8 cellular contexts compared by ENCODE assay signal in genomic region chr17:56834380-56835258, GRCh38. TPM values are rescaled to one million over a fixed set of nuclear protein-coding genes. Genes with fewer than 3 reads are reported as not detected.
DNase-seq lines count a peak whose midpoint lies in the region; ATAC-seq and TF ChIP-seq lines count a peak whose summit lies in the region.

No MANE protein-coding gene starts in this region.

- no peaks in the 10 kb centered on the region for H3K9me3 Mint-ChIP-seq in stimulated activated naive CD8-positive, alpha-beta T cell treated with anti-CD3 and anti-CD28 coated beads, Interleukin-15, amount 100 ng/mL, for 72 hours

- peaks cover 5% of the 10 kb centered on the region for H3K79me2 ChIP-seq in neural cell (replicated peaks; ENCODE audit: insufficient read depth, low read length)

- DNase-seq in SKM-1 treated with dmso at 0.1 percent for 144 hours (lab: John Stamatoyannopoulos, UW; ENCODE audit: unreplicated experiment) (peak; percentile 41), SKM-1 (lab: John Stamatoyannopoulos, UW; ENCODE audit: unreplicated experiment) (no peak), NCI-H82 (lab: John Stamatoyannopoulos, UW) (peak; percentile 86), esophagus muscularis mucosa (ENCODE audit: extremely low spot score) (no peak)
- peak; percentile 77 for DNase-seq in activated T-cell treated with anti-CD3 and anti-CD28 coated beads, Interleukin-2, amount 50 U/mL, for 1 hour
- peak; percentile 77 to 79 for DNase-seq in stimulated activated naive CD8-positive, alpha-beta T cell treated with anti-CD3 and anti-CD28 coated beads, Interleukin-15, amount 100 ng/mL, for 72 hours

- peak overlapping the region; percentile 93 to 98 for H3K27ac Mint-ChIP-seq in stimulated activated naive CD8-positive, alpha-beta T cell treated with anti-CD3 and anti-CD28 coated beads, Interleukin-15, amount 100 ng/mL, for 72 hours

- peak overlapping the region; percentile 84 for H3K9ac ChIP-seq in neural cell (ENCODE audit: low read length)

- H3K4me1 ChIP-seq in esophagus muscularis mucosa = peaks cover 11 to 65% (median 53%) of the 10 kb centered on the region in 4 donors

- no peaks in the 10 kb centered on the region for H4K20me1 ChIP-seq in neural cell (ENCODE audit: insufficient read depth)

- H3K27ac ChIP-seq in esophagus muscularis mucosa (replicated peaks in 1 of 4) = peak overlapping the region; percentile 88 to 94 (median 91)
- peak overlapping the region; percentile 76 for H3K27ac ChIP-seq in neural cell (ENCODE audit: low read length)

- peak overlapping the region; percentile 86 for H2AFZ ChIP-seq in neural cell (ENCODE audit: low read depth, low read length)

- no peaks in the 10 kb centered on the region for H3K9me2 ChIP-seq in neural cell (ENCODE audit: insufficient read depth, low read length)

- TF ChIP-seq CTCF in esophagus muscularis mucosa (IDR thresholded peaks at IDR 0.05) = peak in 1 of 3 experiments; percentile 30
- TF ChIP-seq CTCF in neural cell (IDR thresholded peaks at IDR 0.05; ENCODE audit: poor library complexity, severe bottlenecking) = peak; percentile 57

- peak overlapping the region; percentile 67 to 86 (median 78) for H3K4me3 ChIP-seq in esophagus muscularis mucosa
- peak overlapping the region; percentile 92 for H3K4me3 ChIP-seq in neural cell (ENCODE audit: low read length)

- H3K27me3 ChIP-seq in esophagus muscularis mucosa (no peaks in the 10 kb centered on the region), neural cell (ENCODE audit: insufficient read depth, low read depth, low read length) (no peaks in the 10 kb centered on the region)

- peak; percentile 23 for ATAC-seq in HG03103 (IDR thresholded peaks at IDR 0.05; ENCODE audit: low read depth, unreplicated experiment)
- ATAC-seq in stimulated activated naive CD8-positive, alpha-beta T cell treated with anti-CD3 and anti-CD28 coated beads, Interleukin-15, amount 100 ng/mL, for 72 hours = peak; percentile 60

- TF ChIP-seq POLR2A in esophagus muscularis mucosa (IDR thresholded peaks at IDR 0.05; ENCODE audit: low read depth) = no peak

- peaks cover 6% of the 10 kb centered on the region for H3F3A ChIP-seq in neural cell (ENCODE audit: insufficient read depth, low read length, poor library complexity, severe bottlenecking)

- no peak for TF ChIP-seq RAD21 in neural cell (conservative IDR thresholded peaks at IDR 0.05)

- peak overlapping the region; percentile 96 for H3K4me3 Mint-ChIP-seq in stimulated activated naive CD8-positive, alpha-beta T cell treated with anti-CD3 and anti-CD28 coated beads, Interleukin-15, amount 100 ng/mL, for 72 hours

- peak overlapping the region; percentile 89 for H3K4me2 ChIP-seq in neural cell (ENCODE audit: low read length)

- 14% methylated on average over 19 of the region's 81 CpGs for WGBS in esophagus muscularis mucosa

- intact Hi-C loops in esophagus muscularis mucosa (cut with DNase I) = loop anchor here (5.0 kb wide), 1 partner anchor 78 kb away; the partner anchor contains the start of gene TRIM25

- H3K9me3 ChIP-seq in esophagus muscularis mucosa = no peaks in the 10 kb centered on the region
- H3K9me3 ChIP-seq in neural cell (ENCODE audit: low read length) = no peaks in the 10 kb centered on the region

- H3K36me3 ChIP-seq in esophagus muscularis mucosa = peaks cover 0 to 10% (median 2%) of the 10 kb centered on the region in 4 donors
- no peaks in the 10 kb centered on the region for H3K36me3 ChIP-seq in neural cell (ENCODE audit: insufficient read depth, low read length)

- H3K4me1 Mint-ChIP-seq in stimulated activated naive CD8-positive, alpha-beta T cell treated with anti-CD3 and anti-CD28 coated beads, Interleukin-15, amount 100 ng/mL, for 72 hours = peaks cover 71% of the 10 kb centered on the region

- TF ChIP-seq EP300 in esophagus muscularis mucosa (IDR thresholded peaks at IDR 0.05) = no peak
- peak; percentile 7 for TF ChIP-seq EP300 in neural cell (conservative IDR thresholded peaks at IDR 0.05; ENCODE audit: poor library complexity, severe bottlenecking)

- no peaks in the 10 kb centered on the region for H3K27me3 Mint-ChIP-seq in stimulated activated naive CD8-positive, alpha-beta T cell treated with anti-CD3 and anti-CD28 coated beads, Interleukin-15, amount 100 ng/mL, for 72 hours

TF ChIP-seq in neural cell, 6 proteins besides CTCF, POLR2A, EP300 and RAD21:
- TF ChIP-seq EZH2 (IDR thresholded peaks at IDR 0.05; ENCODE audit: borderline replicate concordance, insufficient read depth, low read length, poor library complexity, severe bottlenecking) (no peak), POLR2AphosphoS5 (IDR thresholded peaks at IDR 0.05) (peak; percentile 63), MXI1 (conservative IDR thresholded peaks at IDR 0.05; ENCODE audit: poor library complexity, severe bottlenecking) (peak; percentile 84), TAF1 (IDR thresholded peaks at IDR 0.05; ENCODE audit: low read depth) (peak; percentile 46), SMC3 (conservative IDR thresholded peaks at IDR 0.05; ENCODE audit: poor library complexity) (no peak)
- TF ChIP-seq, protein P1, sequence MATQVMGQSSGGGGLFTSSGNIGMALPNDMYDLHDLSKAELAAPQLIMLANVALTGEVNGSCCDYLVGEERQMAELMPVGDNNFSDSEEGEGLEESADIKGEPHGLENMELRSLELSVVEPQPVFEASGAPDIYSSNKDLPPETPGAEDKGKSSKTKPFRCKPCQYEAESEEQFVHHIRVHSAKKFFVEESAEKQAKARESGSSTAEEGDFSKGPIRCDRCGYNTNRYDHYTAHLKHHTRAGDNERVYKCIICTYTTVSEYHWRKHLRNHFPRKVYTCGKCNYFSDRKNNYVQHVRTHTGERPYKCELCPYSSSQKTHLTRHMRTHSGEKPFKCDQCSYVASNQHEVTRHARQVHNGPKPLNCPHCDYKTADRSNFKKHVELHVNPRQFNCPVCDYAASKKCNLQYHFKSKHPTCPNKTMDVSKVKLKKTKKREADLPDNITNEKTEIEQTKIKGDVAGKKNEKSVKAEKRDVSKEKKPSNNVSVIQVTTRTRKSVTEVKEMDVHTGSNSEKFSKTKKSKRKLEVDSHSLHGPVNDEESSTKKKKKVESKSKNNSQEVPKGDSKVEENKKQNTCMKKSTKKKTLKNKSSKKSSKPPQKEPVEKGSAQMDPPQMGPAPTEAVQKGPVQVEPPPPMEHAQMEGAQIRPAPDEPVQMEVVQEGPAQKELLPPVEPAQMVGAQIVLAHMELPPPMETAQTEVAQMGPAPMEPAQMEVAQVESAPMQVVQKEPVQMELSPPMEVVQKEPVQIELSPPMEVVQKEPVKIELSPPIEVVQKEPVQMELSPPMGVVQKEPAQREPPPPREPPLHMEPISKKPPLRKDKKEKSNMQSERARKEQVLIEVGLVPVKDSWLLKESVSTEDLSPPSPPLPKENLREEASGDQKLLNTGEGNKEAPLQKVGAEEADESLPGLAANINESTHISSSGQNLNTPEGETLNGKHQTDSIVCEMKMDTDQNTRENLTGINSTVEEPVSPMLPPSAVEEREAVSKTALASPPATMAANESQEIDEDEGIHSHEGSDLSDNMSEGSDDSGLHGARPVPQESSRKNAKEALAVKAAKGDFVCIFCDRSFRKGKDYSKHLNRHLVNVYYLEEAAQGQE (IDR thresholded peaks at IDR 0.05; ENCODE audit: borderline replicate concordance) = peak; percentile 24

RNA-seq across cellular contexts. Expression of gene DGKE, which starts 0.7 kb away (rescaled TPM):
- total RNA-seq in esophagus muscularis mucosa = 10 to 100 TPM in 3 of 4 donors, 1 to 10 TPM in 1; 7.1 to 12.5 (median 11.1) TPM
- 13.0 and 16.6 TPM in 2 replicates for polyA plus RNA-seq in neural cell
- 49.1 and 49.9 TPM in 2 replicates for polyA minus RNA-seq in neural cell

RNA-seq across cellular contexts. Expression of gene C17orf67, which starts 0.9 kb away (rescaled TPM):
- total RNA-seq in esophagus muscularis mucosa = 1 to 10 TPM in 3 of 4 donors, under 1 TPM in 1; 0.83 to 4.3 (median 3.6) TPM
- 0.15 and 1.5 TPM in 2 replicates for polyA plus RNA-seq in neural cell
- polyA minus RNA-seq in neural cell = 0.24 and 0.81 TPM in 2 replicates

Comparison
In these comparisons a context has a peak if more than half of its experiments do, and no peak if none do; other contexts are left out.
1. DNase-seq: peak in SKM-1 treated with dmso at 0.1 percent for 144 hours (single experiment), NCI-H82 (single experiment), activated T-cell treated with anti-CD3 and anti-CD28 coated beads, Interleukin-2, amount 50 U/mL, for 1 hour (single experiment) and stimulated activated naive CD8-positive, alpha-beta T cell treated with anti-CD3 and anti-CD28 coated beads, Interleukin-15, amount 100 ng/mL, for 72 hours (2 of 2); none in SKM-1 (single experiment) and esophagus muscularis mucosa (single experiment).